17 cellular contexts compared by ENCODE assay signal in the genomic region with DNA sequence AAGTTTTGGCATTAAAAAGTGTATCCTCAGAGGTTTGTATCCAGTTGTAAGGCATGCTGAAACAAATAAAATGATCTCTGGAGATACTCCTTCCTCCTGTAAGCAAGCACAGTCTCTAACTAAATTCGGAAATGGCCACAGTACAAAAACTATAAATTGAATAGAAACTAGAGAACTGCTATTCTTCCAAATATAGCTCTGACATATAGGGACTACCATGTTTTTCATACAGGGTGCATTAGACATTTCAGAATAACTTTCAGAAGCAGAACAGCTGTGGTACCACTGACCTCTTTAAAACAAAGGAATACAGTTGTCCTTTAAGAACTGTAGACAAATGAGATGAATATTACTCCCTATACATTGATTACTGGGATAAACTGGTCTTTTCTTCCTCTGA.
DNase-seq lines count a peak whose midpoint lies in the region; ATAC-seq lines count a peak whose summit lies in the region.
"Had no signal": no experiment of that assay in that cellular context is flagged by ENCODE, and none has a peak within 500 bp of the region (broad histone marks: within the 10 kb centered on the region; RNA-seq: fewer than 3 reads in every experiment).

No MANE protein-coding gene starts in this region.

- DNase-seq in stimulated activated CD8-positive, alpha-beta memory T cell treated with anti-CD3 and anti-CD28 coated beads, Interleukin-4, amount 100 ng/mL, for 48 hours, result no peak
- no peak for DNase-seq in NCI-H146 treated with DMSO at 0.1 percent for 48 hours (lab: John Stamatoyannopoulos, UW; ENCODE audit: unreplicated experiment)
- no peak for DNase-seq in RPMI8226
- DNase-seq: central memory CD4-positive, alpha-beta T cell; foreskin keratinocyte; H9; naive B cell; NCI-H1436 treated with DMSO at 0.1 percent for 48 hours; NCI-H510A treated with DMSO at 0.1 percent for 48 hours; PC-3; testis had no signal

- peak; percentile 52 for ATAC-seq in GM18502 (IDR thresholded peaks at IDR 0.05; ENCODE audit: poor library complexity, unreplicated experiment)
- ATAC-seq in GM19395 (IDR thresholded peaks at IDR 0.05; ENCODE audit: unreplicated experiment), result peak; percentile 50
- peak; percentile 42 for ATAC-seq in HG02623 (IDR thresholded peaks at IDR 0.05; ENCODE audit: unreplicated experiment)
- peak; percentile 50 for ATAC-seq in HG03521 (IDR thresholded peaks at IDR 0.05; ENCODE audit: unreplicated experiment)
- ATAC-seq: foreskin keratinocyte, K562, PC-3, SK-N-SH treated with all-trans-retinoic acid at 6 μM for 48 hours had no signal
